Comparison of ENCODE assay signal across 10 cellular contexts in the genomic region with DNA sequence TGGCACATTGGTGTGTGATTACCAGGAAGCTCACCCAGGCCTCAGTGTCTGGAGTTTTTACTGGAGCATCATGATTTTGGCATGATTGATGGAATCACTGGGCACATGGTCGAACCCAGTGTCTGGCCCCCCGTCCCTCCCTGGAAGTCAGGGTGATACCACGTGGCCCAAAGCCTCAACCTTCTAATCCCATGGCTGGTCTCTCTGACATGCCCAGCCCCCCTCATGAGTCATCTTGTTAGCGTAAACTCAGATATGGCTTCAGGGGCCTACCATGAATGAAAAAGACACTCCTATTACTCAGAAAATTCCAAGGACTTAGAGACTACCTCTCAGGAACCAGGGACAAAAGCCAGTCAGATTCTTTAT.
DNase-seq lines count a peak whose midpoint lies in the region; ATAC-seq and TF ChIP-seq lines count a peak whose summit lies in the region.
"Had no signal": no experiment of that assay in that cellular context is flagged by ENCODE, and none has a peak within 500 bp of the region (broad histone marks: within the 10 kb centered on the region; RNA-seq: fewer than 3 reads in every experiment).

No MANE protein-coding gene starts in this region.

- TF ChIP-seq POLR2A in vagina (IDR thresholded peaks at IDR 0.05): no peak
- TF ChIP-seq POLR2A in testis (IDR thresholded peaks at IDR 0.05): no peak

- WGBS in heart right ventricle, 2 donors: 60 to 74% methylated on average over 4 of the region's 4 CpGs
- WGBS in testis, 2 donors: 80 to 90% methylated on average over 1 to 4 of the region's 4 CpGs

- no peak for TF ChIP-seq CTCF in heart right ventricle (IDR thresholded peaks at IDR 0.05)
- TF ChIP-seq CTCF in vagina (IDR thresholded peaks at IDR 0.05): no peak
- TF ChIP-seq CTCF in testis (IDR thresholded peaks at IDR 0.05): no peak

- peaks cover 0 to 4% (median 0%) of the 10 kb centered on the region in 11 donors for H3K9me3 ChIP-seq in heart right ventricle
- no peaks in the 10 kb centered on the region for H3K9me3 ChIP-seq in vagina
- H3K9me3 ChIP-seq in testis: no peaks in the 10 kb centered on the region

- DNase-seq in heart right ventricle (no peak), Right ventricle myocardium inferior (ENCODE audit: missing footprints) (no peak), amniotic stem cell (lab: John Stamatoyannopoulos, UW) (peak; percentile 62), iPS-NIHi7 (ENCODE audit: extremely low spot score) (peak; percentile 63), vagina (ENCODE audit: extremely low spot score in 2 of 2) (no peak), testis (no peak), DMS 273 (lab: John Stamatoyannopoulos, UW; ENCODE audit: unreplicated experiment) (no peak)
- DNase-seq: CD8-positive, alpha-beta memory T cell; NCI-H524 treated with DMSO at 0.1 percent for 48 hours had no signal

- H3K27ac ChIP-seq in heart right ventricle (peak overlapping the region in 9 of 10 donors; percentile 4 to 77 (median 61)), vagina (peak overlapping the region; percentile 74), testis (no peak overlapping the region)

- intact Hi-C loops in heart right ventricle (cut with DNase I) (no loop called here), Right ventricle myocardium inferior (cut with DNase I) (no loop called here), vagina (cut with DNase I) (no loop called here), testis (cut with DNase I; ENCODE audit: low total_unique reads) (no loop called here)

- H3K27me3 ChIP-seq in heart right ventricle (no peaks in the 10 kb centered on the region), vagina (no peaks in the 10 kb centered on the region), testis (no peaks in the 10 kb centered on the region)

- H3K36me3 ChIP-seq in heart right ventricle (peaks cover 0 to 2% (median 0%) of the 10 kb centered on the region in 9 donors), vagina (no peaks in the 10 kb centered on the region), testis (ENCODE audit: low read depth, missing control alignments) (no peaks in the 10 kb centered on the region)

- ATAC-seq in heart right ventricle (peak in 2 of 8 donors; percentile 2 to 9), Right ventricle myocardium inferior (no peak), GM18519 (IDR thresholded peaks at IDR 0.05; ENCODE audit: low FRiP score, unreplicated experiment) (no peak)

- H3K4me3 ChIP-seq in heart right ventricle (no peak overlapping the region), vagina (no peak overlapping the region), testis (no peak overlapping the region)

- H3K4me1 ChIP-seq in heart right ventricle: peaks cover 19 to 89% (median 69%) of the 10 kb centered on the region in 9 donors
- peaks cover 61% of the 10 kb centered on the region for H3K4me1 ChIP-seq in vagina
- no peaks in the 10 kb centered on the region for H3K4me1 ChIP-seq in testis

Comparison
In these comparisons a context has a peak if more than half of its experiments do, and no peak if none do; other contexts are left out.
1. DNase-seq: peak in amniotic stem cell (single experiment) and iPS-NIHi7 (single experiment); none in heart right ventricle (0 of 2), Right ventricle myocardium inferior (single experiment), vagina (0 of 2), testis (single experiment) and DMS 273 (single experiment).
2. H3K27ac ChIP-seq: peak in heart right ventricle (9 of 10) and vagina (single experiment); none in testis (0 of 2).